Comparison of ENCODE assay signal across 23 cellular contexts in the genomic region with DNA sequence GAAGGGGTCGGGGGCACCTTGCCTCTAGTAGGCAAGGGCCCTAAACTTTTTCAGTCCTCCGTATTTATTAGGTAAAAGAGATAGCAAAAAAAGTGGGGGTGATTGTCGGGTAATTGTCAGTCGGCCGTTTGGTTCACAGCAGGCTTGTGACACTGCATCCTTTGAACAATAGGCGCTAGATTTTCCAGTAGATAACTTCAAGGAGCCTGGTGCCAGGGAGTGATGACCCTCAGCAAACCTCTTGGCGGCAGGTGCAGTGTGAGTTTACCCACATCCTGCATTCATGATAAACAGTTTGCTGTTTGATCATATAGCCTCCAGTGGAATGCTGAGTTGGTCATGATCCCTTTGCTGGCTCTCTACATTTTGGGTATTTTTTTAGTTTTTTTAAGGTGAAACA. TPM values are rescaled to one million over a fixed set of nuclear protein-coding genes. Genes with fewer than 3 reads are reported as not detected.
DNase-seq lines count a peak whose midpoint lies in the region; ATAC-seq and TF ChIP-seq lines count a peak whose summit lies in the region.
"Had no signal": no experiment of that assay in that cellular context is flagged by ENCODE, and none has a peak within 500 bp of the region (broad histone marks: within the 10 kb centered on the region; RNA-seq: fewer than 3 reads in every experiment).

No MANE protein-coding gene starts in this region.

- intact Hi-C loops in activated CD4-positive, alpha-beta T cell treated with anti-CD3 and anti-CD28 coated beads, Interleukin-2, amount 10 ng/mL, durations not matched to agents 24 days and 14 days (cut with micrococcal nuclease), result loop anchor here (5.0 kb wide), 1 partner anchor 475 kb away; no protein-coding TSS in a partner anchor
- intact Hi-C loops in activated CD4-positive, alpha-beta T cell treated with anti-CD3 and anti-CD28 coated beads for 36 hours (cut with DNase I, micrococcal nuclease), result no loop called here
- intact Hi-C loops in left ventricle myocardium superior (cut with micrococcal nuclease) (no loop called here), transverse colon (cut with DNase I; ENCODE audit: low total_unique reads) (loop anchor here (10.0 kb wide), 1 partner anchor 48 kb away; a partner anchor contains a TSS)

- H3K36me3 ChIP-seq in mesendoderm (ENCODE audit: control insufficient read depth, insufficient read depth, low read length) (no peaks in the 10 kb centered on the region), transverse colon (no peaks in the 10 kb centered on the region)
- H3K36me3 ChIP-seq: BE2C, HAP-1 had no signal

- H4K5ac ChIP-seq in mesendoderm (ENCODE audit: low read length), result no peak overlapping the region

- TF ChIP-seq EP300 in transverse colon (IDR thresholded peaks at IDR 0.05; ENCODE audit: low read depth), result no peak

- POLR2A ChIA-PET in activated CD4-positive, alpha-beta T cell treated with anti-CD3 and anti-CD28 coated beads for 36 hours (lab: Charles Lee), result no interaction called here

- H3K27me3 ChIP-seq in mesendoderm (ENCODE audit: insufficient read depth, low read length, poor library complexity), result no peaks in the 10 kb centered on the region
- H3K27me3 ChIP-seq in transverse colon, result no peaks in the 10 kb centered on the region
- H3K27me3 ChIP-seq: BE2C; BLaER1 treated with 17β-estradiol and CSF1 and Interleukin-3, amounts not matched to agents 10 nM and 100 nM had no signal

- H3K27ac ChIP-seq in mesendoderm (ENCODE audit: low read depth, low read length), result no peak overlapping the region
- H3K27ac ChIP-seq in transverse colon, result no peak overlapping the region
- H3K27ac ChIP-seq: A549; BLaER1 treated with 17β-estradiol and CSF1 and Interleukin-3, amounts not matched to agents 10 nM and 100 nM had no signal

- no peak overlapping the region for H2BK15ac ChIP-seq in mesendoderm (replicated peaks; ENCODE audit: low read depth)

- no peak overlapping the region for H3K18ac ChIP-seq in mesendoderm (ENCODE audit: low read length)

- TF ChIP-seq CTCF in transverse colon (IDR thresholded peaks at IDR 0.05), result no peak

- no peaks in the 10 kb centered on the region for H3K4me1 Mint-ChIP-seq in activated CD4-positive, alpha-beta T cell treated with anti-CD3 and anti-CD28 coated beads, Interleukin-2, amount 10 ng/mL, durations not matched to agents 24 days and 14 days
- peaks cover 5% of the 10 kb centered on the region for H3K4me1 Mint-ChIP-seq in activated CD4-positive, alpha-beta T cell treated with anti-CD3 and anti-CD28 coated beads for 36 hours

- H3K4me3 ChIP-seq in Jurkat, Clone E6-1 (ENCODE audit: low read length), result no peak overlapping the region
- H3K4me3 ChIP-seq in mesendoderm (ENCODE audit: low read length) (no peak overlapping the region), transverse colon (no peak overlapping the region)
- H3K4me3 ChIP-seq: A549; BLaER1 treated with 17β-estradiol and CSF1 and Interleukin-3, amounts not matched to agents 10 nM and 100 nM; GM12878; HAP-1 had no signal

- no peak overlapping the region for H2AK5ac ChIP-seq in mesendoderm (ENCODE audit: low read length)

- no peak overlapping the region for H3K56ac ChIP-seq in mesendoderm (ENCODE audit: low read length)

- H2BK5ac ChIP-seq in mesendoderm (ENCODE audit: low read length), result no peak overlapping the region

- no peak overlapping the region for H3K9ac ChIP-seq in mesendoderm (ENCODE audit: low read length)
- H3K9ac ChIP-seq: BLaER1 treated with 17β-estradiol and CSF1 and Interleukin-3, amounts not matched to agents 10 nM and 100 nM had no signal

- H4K8ac ChIP-seq in mesendoderm (ENCODE audit: low read depth, low read length), result no peak overlapping the region

- no peak for ATAC-seq in activated CD4-positive, alpha-beta T cell treated with anti-CD3 and anti-CD28 coated beads for 36 hours
- ATAC-seq in left ventricle myocardium superior, result no peak
- ATAC-seq: A549, GM12878 had no signal

- H3K27ac Mint-ChIP-seq in activated CD4-positive, alpha-beta T cell treated with anti-CD3 and anti-CD28 coated beads, Interleukin-2, amount 10 ng/mL, durations not matched to agents 24 days and 14 days, result no peak overlapping the region
- H3K27ac Mint-ChIP-seq in activated CD4-positive, alpha-beta T cell treated with anti-CD3 and anti-CD28 coated beads for 36 hours, result no peak overlapping the region
- H3K27ac Mint-ChIP-seq: CD4-positive, alpha-beta T cell; HFFc6 had no signal

- H3K9me3 Mint-ChIP-seq in activated CD4-positive, alpha-beta T cell treated with anti-CD3 and anti-CD28 coated beads, Interleukin-2, amount 10 ng/mL, durations not matched to agents 24 days and 14 days, result peaks cover 4% of the 10 kb centered on the region
- H3K9me3 Mint-ChIP-seq in activated CD4-positive, alpha-beta T cell treated with anti-CD3 and anti-CD28 coated beads for 36 hours (ENCODE audit: low read depth), result peaks cover 9% of the 10 kb centered on the region
- H3K9me3 Mint-ChIP-seq: HFFc6 had no signal

- H3K4me3 Mint-ChIP-seq in activated CD4-positive, alpha-beta T cell treated with anti-CD3 and anti-CD28 coated beads, Interleukin-2, amount 10 ng/mL, durations not matched to agents 24 days and 14 days, result no peak overlapping the region
- no peak overlapping the region for H3K4me3 Mint-ChIP-seq in activated CD4-positive, alpha-beta T cell treated with anti-CD3 and anti-CD28 coated beads for 36 hours
- H3K4me3 Mint-ChIP-seq: CD14-positive monocyte; CD4-positive, alpha-beta T cell; HFFc6 had no signal

- in situ Hi-C loops in transverse colon (cut with MboI; ENCODE audit: low pct_ligation_motif_present in 1 of 4, low pct_unique_long_range_greater_than_20kb in 1 of 4, low sequenced_read_pairs in 3 of 4), result loop anchor here in 3 of 4 donors (25.0 kb wide), 1 partner anchor 480 kb away; no protein-coding TSS in a partner anchor

- no peak overlapping the region for H3K4me2 ChIP-seq in mesendoderm (ENCODE audit: low read length)
- H3K4me2 ChIP-seq: A549; BLaER1 treated with 17β-estradiol and CSF1 and Interleukin-3, amounts not matched to agents 10 nM and 100 nM had no signal

- TF ChIP-seq POLR2A in transverse colon (IDR thresholded peaks at IDR 0.05), result no peak

- H3K79me1 ChIP-seq in mesendoderm (ENCODE audit: low read length), result no peaks in the 10 kb centered on the region

- H3K36me3 Mint-ChIP-seq in activated CD4-positive, alpha-beta T cell treated with anti-CD3 and anti-CD28 coated beads, Interleukin-2, amount 10 ng/mL, durations not matched to agents 24 days and 14 days (ENCODE audit: low read depth), result peaks cover 10% of the 10 kb centered on the region
- H3K36me3 Mint-ChIP-seq in activated CD4-positive, alpha-beta T cell treated with anti-CD3 and anti-CD28 coated beads for 36 hours (ENCODE audit: low read depth), result peaks cover 7% of the 10 kb centered on the region

- H3K4me1 ChIP-seq in mesendoderm (ENCODE audit: control insufficient read depth, low read depth, low read length) (no peaks in the 10 kb centered on the region), transverse colon (no peaks in the 10 kb centered on the region)
- H3K4me1 ChIP-seq: A549; BE2C; BLaER1 treated with 17β-estradiol and CSF1 and Interleukin-3, amounts not matched to agents 10 nM and 100 nM; HAP-1 had no signal

- peak; percentile 48 for DNase-seq in activated CD4-positive, alpha-beta T cell treated with anti-CD3 and anti-CD28 coated beads, Interleukin-2, amount 10 ng/mL, durations not matched to agents 24 days and 14 days
- DNase-seq in activated CD4-positive, alpha-beta T cell treated with anti-CD3 and anti-CD28 coated beads for 36 hours, result no peak
- DNase-seq in Jurkat, Clone E6-1 (ENCODE audit: low read depth, low spot score), result peak; percentile 95
- peak; percentile 72 for DNase-seq in mesendoderm
- no peak for DNase-seq in left ventricle myocardium superior
- DNase-seq in transverse colon, result no peak
- DNase-seq: 8988T; ACHN; AML-193; BE2C; Calu3; CD4-positive, alpha-beta T cell; COR-L47; DMS153; EL; GDM1; GOT3; HFFc6 had no signal

- H3K79me2 ChIP-seq in mesendoderm (ENCODE audit: control insufficient read depth, insufficient read depth, low read length), result no peaks in the 10 kb centered on the region

- CTCF ChIA-PET in activated CD4-positive, alpha-beta T cell treated with anti-CD3 and anti-CD28 coated beads for 36 hours (lab: Charles Lee), result interaction anchor here (2.3 kb wide), 1 partner anchor 29 kb away, joined by 15 read pairs; no protein-coding TSS in a partner anchor

- peaks cover 0 to 3% of the 10 kb centered on the region in 2 donors for H3K9me3 ChIP-seq in transverse colon
- H3K9me3 ChIP-seq: A549, BE2C had no signal

- no peaks in the 10 kb centered on the region for H3K27me3 Mint-ChIP-seq in activated CD4-positive, alpha-beta T cell treated with anti-CD3 and anti-CD28 coated beads, Interleukin-2, amount 10 ng/mL, durations not matched to agents 24 days and 14 days
- no peaks in the 10 kb centered on the region for H3K27me3 Mint-ChIP-seq in activated CD4-positive, alpha-beta T cell treated with anti-CD3 and anti-CD28 coated beads for 36 hours
- H3K27me3 Mint-ChIP-seq: CD4-positive, alpha-beta T cell had no signal

- WGBS in mesendoderm (ENCODE audit: extremely low coverage, insufficient coverage, low lambda C conversion rate), result no CpG with 5 or more reads among the region's 7 CpGs
- WGBS in transverse colon (ENCODE audit: low coverage in 1 of 2), 2 donors, result 80 to 84% methylated on average over 1 to 7 of the region's 7 CpGs

- H3K23ac ChIP-seq in mesendoderm (ENCODE audit: low read length), result no peak overlapping the region

- no peak overlapping the region for H2BK120ac ChIP-seq in mesendoderm (ENCODE audit: low read depth, low read length)

- H3K4ac ChIP-seq in mesendoderm (ENCODE audit: low read depth, low read length), result no peak overlapping the region

RNA-seq across cellular contexts. Expression of a gene that starts 22.9 kb away (rescaled TPM):
- total RNA-seq in activated CD4-positive, alpha-beta T cell treated with anti-CD3 and anti-CD28 coated beads, Interleukin-2, amount 10 ng/mL, durations not matched to agents 24 days and 14 days, result 22.0 and 25.5 TPM in 2 replicates
- 10 to 100 TPM; 16.0 to 17.1 TPM for total RNA-seq in activated CD4-positive, alpha-beta T cell treated with anti-CD3 and anti-CD28 coated beads for 36 hours
- 10.7 TPM for polyA plus RNA-seq in Jurkat, Clone E6-1 (2012; ENCODE audit: insufficient read depth, insufficient read length)
- polyA plus RNA-seq in mesendoderm (2013, experiment 1 of 2), result 2.4 TPM
- polyA plus RNA-seq in mesendoderm (2013, experiment 2 of 2), result 2.3 TPM
- total RNA-seq in left ventricle myocardium superior (1.3 TPM), transverse colon (10 to 100 TPM in 3 of 4 donors, 1 to 10 TPM in 1; 3.0 to 15.7 (median 13.5) TPM)

RNA-seq across cellular contexts. Expression of a gene that starts 43.6 kb away (rescaled TPM):
- total RNA-seq in activated CD4-positive, alpha-beta T cell treated with anti-CD3 and anti-CD28 coated beads, Interleukin-2, amount 10 ng/mL, durations not matched to agents 24 days and 14 days, result 16.8 and 25.0 TPM in 2 replicates
- total RNA-seq in activated CD4-positive, alpha-beta T cell treated with anti-CD3 and anti-CD28 coated beads for 36 hours, result 10 to 100 TPM; 18.8 to 26.7 TPM
- polyA plus RNA-seq in Jurkat, Clone E6-1 (2012; ENCODE audit: insufficient read depth, insufficient read length), result not detected
- 0.80 TPM for polyA plus RNA-seq in mesendoderm (2013, experiment 1 of 2)
- 0.84 TPM for polyA plus RNA-seq in mesendoderm (2013, experiment 2 of 2)
- total RNA-seq in left ventricle myocardium superior (1.2 TPM), transverse colon (under 1 TPM in 1 of 4 donors, not detected in 3; 0.64 TPM)
- total RNA-seq: CD4-positive, alpha-beta T cell had no signal
- polyA plus RNA-seq: CD14-positive monocyte had no signal

Comparison
In these comparisons a context has a peak if more than half of its experiments do, and no peak if none do; other contexts are left out.
1. DNase-seq: peak in activated CD4-positive, alpha-beta T cell treated with anti-CD3 and anti-CD28 coated beads, Interleukin-2, amount 10 ng/mL, durations not matched to agents 24 days and 14 days (single experiment), Jurkat, Clone E6-1 (single experiment) and mesendoderm (single experiment); none in activated CD4-positive, alpha-beta T cell treated with anti-CD3 and anti-CD28 coated beads for 36 hours (single experiment), left ventricle myocardium superior (single experiment) and transverse colon (single experiment).
2. intact Hi-C loops: an anchor here in activated CD4-positive, alpha-beta T cell treated with anti-CD3 and anti-CD28 coated beads, Interleukin-2, amount 10 ng/mL, durations not matched to agents 24 days and 14 days (5.0 kb wide) and transverse colon (10.0 kb wide); none called in activated CD4-positive, alpha-beta T cell treated with anti-CD3 and anti-CD28 coated beads for 36 hours and left ventricle myocardium superior.